ENCODE assay signal across 14 cellular contexts in genomic region chr3:133977568-133977967, GRCh38. TPM values are rescaled to one million over a fixed set of nuclear protein-coding genes. Genes with fewer than 3 reads are reported as not detected.
"Had no signal": no experiment of that assay in that cellular context is flagged by ENCODE, and none has a peak within 500 bp of the region (broad histone marks: within the 10 kb centered on the region; RNA-seq: fewer than 3 reads in every experiment).

No MANE protein-coding gene starts in this region.

- H3K27ac ChIP-seq: gastrocnemius medialis, suprapubic skin, transverse colon had no signal

- ATAC-seq: activated naive CD4-positive, alpha-beta T cell treated with anti-CD3 and anti-CD28 coated beads, Interleukin-2, amount 50 U/mL, for 72 hours; gastrocnemius medialis; natural killer cell treated with Interleukin-12 subunit alpha and Interleukin-12 subunit beta and Interleukin-15 and Interleukin-18, amount 100 ng/mL, for 72 hours; stimulated activated naive CD8-positive, alpha-beta T cell treated with anti-CD3 and anti-CD28 coated beads, Interleukin-15, amount 100 ng/mL, for 72 hours had no signal

- H3K4me3 ChIP-seq: gastrocnemius medialis, suprapubic skin, transverse colon had no signal

- H3K27me3 ChIP-seq: gastrocnemius medialis, suprapubic skin, transverse colon had no signal

- H3K9me3 ChIP-seq: gastrocnemius medialis, suprapubic skin, transverse colon had no signal

- H3K4me1 ChIP-seq: gastrocnemius medialis, suprapubic skin, transverse colon had no signal

- DNase-seq: activated CD4-positive, alpha-beta T cell treated with anti-CD3 and anti-CD28 coated beads, Interleukin-2, amount 50 U/mL, for 48 hours; activated gamma-delta T cell treated with Interleukin-2 at 50 U/mL for 16 hours; caudate nucleus; endodermal cell; gastrocnemius medialis; nucleus accumbens; stimulated activated CD4-positive, alpha-beta T cell treated with anti-CD3 and anti-CD28 coated beads, Interleukin-2, amount 100 ng/mL, for 24 hours; stimulated activated naive CD8-positive, alpha-beta T cell treated with anti-CD3 and anti-CD28 coated beads, Interleukin-15, amount 100 ng/mL, for 72 hours; SW 1271; transverse colon had no signal

- H3K36me3 ChIP-seq: gastrocnemius medialis, suprapubic skin, transverse colon had no signal

RNA-seq across cellular contexts. Expression of gene SLCO2A1, which starts 52.2 kb away (rescaled TPM):
- total RNA-seq: activated naive CD4-positive, alpha-beta T cell treated with anti-CD3 and anti-CD28 coated beads, Interleukin-2, amount 50 U/mL, for 72 hours; activated T-helper 1 cell treated with anti-CD3 and anti-CD28 coated beads, Interleukin-12 subunit alpha, Interleukin-12 subunit beta, Interleukin-2, Interleukin-4 antibody, amounts not matched to agents 30 ng/mL and 10 ng/mL and 1 ng/mL, durations not matched to agents 14 hours and 24 hours and 36 hours; natural killer cell treated with Interleukin-12 subunit alpha and Interleukin-12 subunit beta and Interleukin-15 and Interleukin-18, amount 100 ng/mL, for 72 hours had no signal
